Comparison of ENCODE assay signal across 17 cellular contexts in genomic region chr13:73822671-73823592, GRCh38.
"Had no signal": no experiment of that assay in that cellular context is flagged by ENCODE, and none has a peak within 500 bp of the region (broad histone marks: within the 10 kb centered on the region; RNA-seq: fewer than 3 reads in every experiment).

No MANE protein-coding gene starts in this region.

- H3K27ac Mint-ChIP-seq: activated CD4-positive, alpha-beta T cell treated with anti-CD3 and anti-CD28 coated beads, Interleukin-2, amount 10 ng/mL, durations not matched to agents 7 days and 5 days; neural progenitor cell had no signal

- H3K4me3 ChIP-seq: ascending aorta, breast epithelium, heart left ventricle, lung, neural progenitor cell, pancreas, tibial artery had no signal

- H3K4me1 Mint-ChIP-seq: neural progenitor cell had no signal

- H3K27ac ChIP-seq: ascending aorta, breast epithelium, epithelial cell of prostate, heart left ventricle, neural progenitor cell, pancreas, tibial artery had no signal

- H3K27me3 Mint-ChIP-seq: activated CD4-positive, alpha-beta T cell treated with anti-CD3 and anti-CD28 coated beads, Interleukin-2, amount 10 ng/mL, durations not matched to agents 7 days and 5 days; effector memory CD8-positive, alpha-beta T cell had no signal

- H3K9me3 ChIP-seq: ascending aorta, breast epithelium, heart left ventricle, pancreas, tibial artery had no signal

- H3K4me1 ChIP-seq: breast epithelium, neural progenitor cell, pancreas, tibial artery had no signal

- H3K36me3 ChIP-seq: ascending aorta, breast epithelium, heart left ventricle, neural progenitor cell, pancreas, tibial artery had no signal

- H3K4me3 Mint-ChIP-seq: activated CD4-positive, alpha-beta T cell treated with anti-CD3 and anti-CD28 coated beads, Interleukin-2, amount 10 ng/mL, durations not matched to agents 7 days and 5 days; effector memory CD8-positive, alpha-beta T cell; immature natural killer cell; neural progenitor cell had no signal

- H3K27me3 ChIP-seq: ascending aorta, breast epithelium, heart left ventricle, neural progenitor cell, pancreas, tibial artery had no signal

- DNase-seq: activated CD4-positive, alpha-beta T cell treated with anti-CD3 and anti-CD28 coated beads, Interleukin-2, amount 10 ng/mL, durations not matched to agents 7 days and 5 days; activated effector memory CD4-positive, alpha-beta T cell treated with Interleukin-2 at 50 U/mL for 16 hours; cerebellar nuclear complex; effector memory CD8-positive, alpha-beta T cell; immature natural killer cell; left cardiac atrium; midbrain; pancreas; stimulated activated CD4-positive, alpha-beta T cell treated with anti-CD3 and anti-CD28 coated beads, Interleukin-1b, Interleukin-23, amount 100 ng/mL, for 48 hours; T1000; tibial artery had no signal

- H3K9me3 Mint-ChIP-seq: activated CD4-positive, alpha-beta T cell treated with anti-CD3 and anti-CD28 coated beads, Interleukin-2, amount 10 ng/mL, durations not matched to agents 7 days and 5 days; effector memory CD8-positive, alpha-beta T cell; immature natural killer cell had no signal

- ATAC-seq: effector memory CD8-positive, alpha-beta T cell; left cardiac atrium; pancreas had no signal
